In the genomic region with DNA sequence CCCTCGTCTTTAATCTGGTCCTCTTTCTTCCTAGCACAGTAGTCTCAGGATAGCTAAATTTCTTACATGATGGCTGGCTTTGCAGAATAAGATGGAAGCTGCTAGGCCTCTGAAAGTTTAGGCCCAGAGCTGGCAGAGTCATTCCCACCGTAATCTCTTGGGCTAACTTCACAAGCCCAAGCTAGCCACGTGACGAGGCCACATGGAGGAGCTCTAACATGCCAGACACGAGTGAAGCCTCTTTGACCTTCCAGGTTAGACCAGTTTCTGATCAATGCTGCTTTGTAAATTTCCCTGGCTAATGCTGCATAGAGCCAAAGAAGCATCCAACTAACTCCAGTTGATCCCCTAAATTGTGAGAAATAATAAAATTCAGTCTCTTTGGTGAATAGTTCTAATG, we compare ENCODE assay signal across 11 cellular contexts. TPM values are rescaled to one million over a fixed set of nuclear protein-coding genes. Genes with fewer than 3 reads are reported as not detected.
DNase-seq lines count a peak whose midpoint lies in the region; ATAC-seq and TF ChIP-seq lines count a peak whose summit lies in the region.
"Had no signal": no experiment of that assay in that cellular context is flagged by ENCODE, and none has a peak within 500 bp of the region (broad histone marks: within the 10 kb centered on the region; RNA-seq: fewer than 3 reads in every experiment).

No MANE protein-coding gene starts in this region.

- H3K4me3 ChIP-seq in DND-41 (ENCODE audit: low read depth in 1 of 2, low read length in 2 of 2) (no peak overlapping the region), IMR-90 (ENCODE audit: insufficient read depth, low read depth, low read length) (no peak overlapping the region), WERI-Rb-1 (ENCODE audit: low read depth, low read length) (no peak overlapping the region), mesendoderm (ENCODE audit: low read length) (no peak overlapping the region), transverse colon (no peak overlapping the region)
- H3K4me3 ChIP-seq: sigmoid colon had no signal

- no peak overlapping the region for H3K9ac ChIP-seq in DND-41 (ENCODE audit: low read depth, low read length)
- no peak overlapping the region for H3K9ac ChIP-seq in IMR-90 (ENCODE audit: low read depth, low read length)
- no peak overlapping the region for H3K9ac ChIP-seq in mesendoderm (ENCODE audit: low read length)

- H2BK120ac ChIP-seq in IMR-90 (ENCODE audit: low read depth, low read length) (no peak overlapping the region), mesendoderm (ENCODE audit: low read depth, low read length) (no peak overlapping the region)

- H3K9me3 ChIP-seq in DND-41 (ENCODE audit: insufficient read depth, low read length, severe bottlenecking) (no peaks in the 10 kb centered on the region), IMR-90 (ENCODE audit: control insufficient read depth, insufficient read depth, low read length) (no peaks in the 10 kb centered on the region), WERI-Rb-1 (ENCODE audit: severe bottlenecking) (no peaks in the 10 kb centered on the region), transverse colon (no peaks in the 10 kb centered on the region)
- H3K9me3 ChIP-seq: sigmoid colon had no signal

- H2AK5ac ChIP-seq in IMR-90 (ENCODE audit: low read depth, low read length) (no peak overlapping the region), mesendoderm (ENCODE audit: low read length) (no peak overlapping the region)

- H3K27ac ChIP-seq in DND-41 (ENCODE audit: low read length) (no peak overlapping the region), IMR-90 (ENCODE audit: insufficient read depth, low read length) (no peak overlapping the region), WERI-Rb-1 (no peak overlapping the region), mesendoderm (ENCODE audit: low read depth, low read length) (no peak overlapping the region), transverse colon (no peak overlapping the region)
- H3K27ac ChIP-seq: sigmoid colon had no signal

- no peak for TF ChIP-seq EP300 in transverse colon (IDR thresholded peaks at IDR 0.05; ENCODE audit: low read depth)

- WGBS in IMR-90 (ENCODE audit: extremely low coverage in 2 of 2, insufficient read length in 1 of 2), 2 experiments = 40% methylated on average over 1 of the region's 5 CpGs; no CpG with 5 or more reads in 1 of the 2 experiments
- WGBS in mesendoderm (ENCODE audit: extremely low coverage, insufficient coverage, low lambda C conversion rate) = no CpG with 5 or more reads among the region's 5 CpGs
- WGBS in transverse colon (ENCODE audit: low coverage in 1 of 2), 2 donors = 48% methylated on average over 5 of the region's 5 CpGs; no CpG with 5 or more reads in 1 of the 2 donors

- H3K79me1 ChIP-seq in IMR-90 (ENCODE audit: low read depth in 1 of 2, low read length in 2 of 2) = no peaks in the 10 kb centered on the region
- H3K79me1 ChIP-seq in mesendoderm (ENCODE audit: low read length) = no peaks in the 10 kb centered on the region

- POLR2A ChIA-PET in IMR-90 (lab: Charles Lee; ENCODE audit: unreplicated experiment) (no interaction called here), HEK293T (lab: Yijun Ruan, JAX) (no interaction called here)

- H3K4ac ChIP-seq in IMR-90 (ENCODE audit: low read depth, low read length) (no peak overlapping the region), mesendoderm (ENCODE audit: low read depth, low read length) (no peak overlapping the region)

- no TSS peak for BruUV-seq in IMR-90 (replicated peaks; lab: Mats Ljungman, UMichigan)

- no peak overlapping the region for H2BK5ac ChIP-seq in IMR-90 (ENCODE audit: low read depth, low read length, poor library complexity, severe bottlenecking)
- H2BK5ac ChIP-seq in mesendoderm (ENCODE audit: low read length) = no peak overlapping the region

- TF ChIP-seq CTCF in DND-41 (IDR thresholded peaks at IDR 0.05; ENCODE audit: borderline replicate concordance, extremely low read depth, low read length, poor library complexity, severe bottlenecking) (peak; percentile 12), IMR-90 (conservative IDR thresholded peaks at IDR 0.05; ENCODE audit: low read depth, low read length) (no peak), WERI-Rb-1 (IDR thresholded peaks at IDR 0.05; ENCODE audit: low read depth, low read length) (peak; percentile 69), transverse colon (IDR thresholded peaks at IDR 0.05) (no peak)

- intact Hi-C loops in IMR-90 (cut with micrococcal nuclease) = loop anchor here (5.0 kb wide), 2 partner anchors 995 to 1655 kb away; no protein-coding TSS in a partner anchor
- intact Hi-C loops in transverse colon (cut with DNase I; ENCODE audit: low total_unique reads) = no loop called here

- TF ChIP-seq POLR2A in IMR-90 (IDR thresholded peaks at IDR 0.05; ENCODE audit: low read depth, low read length) (no peak), transverse colon (IDR thresholded peaks at IDR 0.05) (no peak)

- H3K18ac ChIP-seq in IMR-90 (ENCODE audit: low read depth, low read length) (no peak overlapping the region), mesendoderm (ENCODE audit: low read length) (no peak overlapping the region)

- ATAC-seq in DND-41 (ENCODE audit: insufficient read depth, low read depth) = no peak
- no peak for ATAC-seq in IMR-90 (ENCODE audit: low read depth)
- ATAC-seq: naive thymus-derived CD4-positive, alpha-beta T cell had no signal

- no peak overlapping the region for H2AK9ac ChIP-seq in IMR-90 (replicated peaks; ENCODE audit: low read depth, low read length, poor library complexity)

- H3K4me2 ChIP-seq in DND-41 (ENCODE audit: insufficient read depth, low read length) (no peak overlapping the region), IMR-90 (ENCODE audit: low read depth, low read length) (no peak overlapping the region), mesendoderm (ENCODE audit: low read length) (no peak overlapping the region)

- H3K27me3 ChIP-seq in DND-41 (ENCODE audit: insufficient read depth, low read length, poor library complexity) = peaks cover 2% of the 10 kb centered on the region
- H3K27me3 ChIP-seq in IMR-90 (ENCODE audit: control insufficient read depth, insufficient read depth, low read length) = peaks cover 4% of the 10 kb centered on the region; the same call in 1 of the 2 replicates
- H3K27me3 ChIP-seq in WERI-Rb-1 (ENCODE audit: insufficient read depth, low read depth, severe bottlenecking) = no peaks in the 10 kb centered on the region
- H3K27me3 ChIP-seq in mesendoderm (ENCODE audit: insufficient read depth, low read length, poor library complexity) = no peaks in the 10 kb centered on the region
- H3K27me3 ChIP-seq in transverse colon = no peaks in the 10 kb centered on the region
- H3K27me3 ChIP-seq: sigmoid colon had no signal

- TF ChIP-seq RAD21 in IMR-90 (IDR thresholded peaks at IDR 0.05; ENCODE audit: low read length) = no peak

- H2AFZ ChIP-seq in DND-41 (ENCODE audit: low read depth, low read length) = no peak overlapping the region
- H2AFZ ChIP-seq in IMR-90 (replicated peaks; ENCODE audit: low read length, poor library complexity) = peak overlapping the region; percentile 56

- no peak overlapping the region for H2BK20ac ChIP-seq in IMR-90 (ENCODE audit: low read depth, low read length)

- no peak overlapping the region for H4K91ac ChIP-seq in IMR-90 (ENCODE audit: insufficient read depth, low read depth, low read length)

- H2BK15ac ChIP-seq in IMR-90 (ENCODE audit: low read depth, low read length) (no peak overlapping the region), mesendoderm (replicated peaks; ENCODE audit: low read depth) (no peak overlapping the region)

- no peak overlapping the region for H3K14ac ChIP-seq in IMR-90 (replicated peaks; ENCODE audit: low read depth, low read length)

- H4K20me1 ChIP-seq in DND-41 (ENCODE audit: insufficient read depth, low read length) = no peaks in the 10 kb centered on the region
- H4K20me1 ChIP-seq in IMR-90 (ENCODE audit: insufficient read depth, low read length) = no peaks in the 10 kb centered on the region

- H3K4me1 ChIP-seq in DND-41 (ENCODE audit: insufficient read depth, low read length) = no peaks in the 10 kb centered on the region; the same call in 1 of the 2 replicates
- H3K4me1 ChIP-seq in IMR-90 (ENCODE audit: control insufficient read depth, insufficient read depth, low read length) = no peaks in the 10 kb centered on the region
- H3K4me1 ChIP-seq in mesendoderm (ENCODE audit: control insufficient read depth, low read depth, low read length) = no peaks in the 10 kb centered on the region
- H3K4me1 ChIP-seq in transverse colon = no peaks in the 10 kb centered on the region
- H3K4me1 ChIP-seq: sigmoid colon had no signal

- CTCF ChIA-PET in IMR-90 (lab: Yijun Ruan, JAX) = no interaction called here
- CTCF ChIA-PET in HEK293T (lab: Yijun Ruan, JAX) = no interaction called here

- no peak overlapping the region for H3K23ac ChIP-seq in IMR-90 (ENCODE audit: low read depth, low read length)
- no peak overlapping the region for H3K23ac ChIP-seq in mesendoderm (ENCODE audit: low read length)

- H3K9me1 ChIP-seq in IMR-90 (ENCODE audit: insufficient read depth, low read length) = no peaks in the 10 kb centered on the region

- in situ Hi-C loops in IMR-90 (cut with MboI; ENCODE audit: low sequenced_read_pairs) = loop anchor here (25.0 kb wide), 2 partner anchors 730 to 1655 kb away; no protein-coding TSS in a partner anchor
- in situ Hi-C loops in transverse colon (cut with MboI; ENCODE audit: low pct_ligation_motif_present in 1 of 4, low pct_unique_long_range_greater_than_20kb in 1 of 4, low sequenced_read_pairs in 3 of 4) = no loop called here

- H4K8ac ChIP-seq in IMR-90 (ENCODE audit: low read depth in 2 of 2, low read length in 2 of 2) (no peak overlapping the region), mesendoderm (ENCODE audit: low read depth, low read length) (no peak overlapping the region)

- dilution Hi-C loops in IMR-90 (cut with HindIII; ENCODE audit: low sequenced_read_pairs, unreplicated experiment) = no loop called here

- no peaks in the 10 kb centered on the region for H3K36me3 ChIP-seq in DND-41 (ENCODE audit: insufficient read depth, low read length)
- no peaks in the 10 kb centered on the region for H3K36me3 ChIP-seq in IMR-90 (ENCODE audit: control insufficient read depth, insufficient read depth, low read length)
- no peaks in the 10 kb centered on the region for H3K36me3 ChIP-seq in WERI-Rb-1
- no peaks in the 10 kb centered on the region for H3K36me3 ChIP-seq in mesendoderm (ENCODE audit: control insufficient read depth, insufficient read depth, low read length)
- H3K36me3 ChIP-seq in transverse colon = no peaks in the 10 kb centered on the region
- H3K36me3 ChIP-seq: sigmoid colon had no signal

- H3K79me2 ChIP-seq in DND-41 (ENCODE audit: insufficient read depth, low read length) = no peaks in the 10 kb centered on the region
- no peaks in the 10 kb centered on the region for H3K79me2 ChIP-seq in mesendoderm (ENCODE audit: control insufficient read depth, insufficient read depth, low read length)

- no peak for DNase-seq in DND-41
- no peak for DNase-seq in IMR-90
- DNase-seq in WERI-Rb-1 = peak; percentile 55
- peak; percentile 84 for DNase-seq in mesendoderm
- no peak for DNase-seq in transverse colon
- no peak for DNase-seq in epidermal melanocyte (ENCODE audit: insufficient read length, low spot score)
- DNase-seq in HEK293T (ENCODE audit: extremely low spot score) = no peak
- no peak for DNase-seq in activated CD4-positive, alpha-beta T cell treated with anti-CD3 and anti-CD28 coated beads for 48 hours
- DNase-seq: naive thymus-derived CD4-positive, alpha-beta T cell; NCI-H1092; sigmoid colon had no signal

- H4K5ac ChIP-seq in IMR-90 (ENCODE audit: low read depth, low read length) (no peak overlapping the region), mesendoderm (ENCODE audit: low read length) (no peak overlapping the region)

- H3K56ac ChIP-seq in IMR-90 (ENCODE audit: extremely low read depth, insufficient read depth, low read length) (no peak overlapping the region), mesendoderm (ENCODE audit: low read length) (no peak overlapping the region)

RNA-seq across cellular contexts. Expression of gene CENPE, which starts 9.5 kb away (rescaled TPM):
- total RNA-seq in IMR-90 (2012; rRNA removed) (14.5 and 34.2 TPM in 2 replicates), transverse colon (1 to 10 TPM in 3 of 4 donors, not detected in 1; 1.1 to 3.5 (median 2.8) TPM)
- 3.2 and 3.7 TPM in 2 replicates for polyA plus RNA-seq in IMR-90 (2012; rRNA removed)
- polyA plus RNA-seq in IMR-90 (2012; cell fraction: cytosol; rRNA removed) = 0.14 and 0.22 TPM in 2 replicates
- polyA plus RNA-seq in IMR-90 (2012; cell fraction: nucleus; rRNA removed; ENCODE audit: low replicate concordance) = 0.59 and 1.6 TPM in 2 replicates
- polyA plus RNA-seq in mesendoderm (2013, experiment 1 of 2) = 41.7 TPM
- polyA plus RNA-seq in mesendoderm (2013, experiment 2 of 2) = 41.8 TPM

Comparison
In these comparisons a context has a peak if more than half of its experiments do, and no peak if none do; other contexts are left out.
1. DNase-seq: peak in WERI-Rb-1 (single experiment) and mesendoderm (single experiment); none in DND-41 (single experiment), IMR-90 (single experiment), transverse colon (single experiment), epidermal melanocyte (single experiment), HEK293T (single experiment) and activated CD4-positive, alpha-beta T cell treated with anti-CD3 and anti-CD28 coated beads for 48 hours (single experiment).
2. CTCF ChIP-seq: peak in DND-41 (single experiment) and WERI-Rb-1 (single experiment); none in IMR-90 (single experiment) and transverse colon (0 of 5).